In genomic region chr13:51325837-51326236, GRCh38 we compare ENCODE assay signal across 22 cellular contexts. TPM values are rescaled to one million over a fixed set of nuclear protein-coding genes. Genes with fewer than 3 reads are reported as not detected.
A peak's percentile ranks its signal among the peaks of the same experiment; 100 is the strongest.
DNase-seq lines count a peak whose midpoint lies in the region; ATAC-seq and TF ChIP-seq lines count a peak whose summit lies in the region.
"Had no signal": no experiment of that assay in that cellular context is flagged by ENCODE, and none has a peak within 500 bp of the region (broad histone marks: within the 10 kb centered on the region; RNA-seq: fewer than 3 reads in every experiment).

No MANE protein-coding gene starts in this region.

- H3K4me1 ChIP-seq in mammary epithelial cell (ENCODE audit: insufficient read depth, low read length) (peaks cover 1% of the 10 kb centered on the region), breast epithelium (no peaks in the 10 kb centered on the region), neural progenitor cell (peaks cover 34% of the 10 kb centered on the region)
- H3K4me1 ChIP-seq: BE2C had no signal

- H3K4me3 ChIP-seq in mammary epithelial cell (replicated peaks in 1 of 3; ENCODE audit: insufficient read depth in 1 of 3, low read depth in 2 of 3, low read length in 3 of 3) (no peak overlapping the region), breast epithelium (no peak overlapping the region), neural progenitor cell (no peak overlapping the region)
- H3K4me3 ChIP-seq: PC-9 had no signal

- in situ Hi-C loops in mammary epithelial cell (cut with MboI; ENCODE audit: low sequenced_read_pairs in 2 of 2) = no loop called here

- no TSS peak for BruUV-seq in mammary epithelial cell (replicated peaks; lab: Mats Ljungman, UMichigan)

- no peak for TF ChIP-seq POLR2A in breast epithelium (IDR thresholded peaks at IDR 0.05)

- DNase-seq in mammary epithelial cell = peak; percentile 11
- no peak for DNase-seq in breast epithelium (ENCODE audit: low spot score in 2 of 2)
- DNase-seq in caudate nucleus (lab: John Stamatoyannopoulos, UW) = peak in 6 of 61 donors; percentile 4 to 28 (median 12)
- DNase-seq in neural progenitor cell (ENCODE audit: low spot score) = no peak
- DNase-seq in DMS153 (lab: John Stamatoyannopoulos, UW) = no peak
- no peak for DNase-seq in omental fat pad (ENCODE audit: low spot score)
- no peak for DNase-seq in T-helper 17 cell
- DNase-seq in COR-L47 (lab: John Stamatoyannopoulos, UW) = no peak
- DNase-seq: 8988T; BE2C; Calu3; CD4-positive, alpha-beta T cell; DMS79; NCI-H1048; NCI-H1436 treated with DMSO at 0.1 percent for 48 hours; NCI-H2029; PC-9; SIG-M5 had no signal

- dilution Hi-C loops in mammary epithelial cell (cut with HindIII; ENCODE audit: low sequenced_read_pairs) = no loop called here

- H3K79me2 ChIP-seq in mammary epithelial cell (ENCODE audit: insufficient read depth, low read length) (no peaks in the 10 kb centered on the region), neural progenitor cell (ENCODE audit: low read depth) (no peaks in the 10 kb centered on the region)

- H4K20me1 ChIP-seq in mammary epithelial cell (ENCODE audit: insufficient read depth, low read length) = no peaks in the 10 kb centered on the region
- no peaks in the 10 kb centered on the region for H4K20me1 ChIP-seq in neural progenitor cell (ENCODE audit: low read depth)

- no peak overlapping the region for H3K9ac ChIP-seq in mammary epithelial cell (ENCODE audit: insufficient read depth, low read length)
- no peak overlapping the region for H3K9ac ChIP-seq in neural progenitor cell

- TF ChIP-seq CTCF in mammary epithelial cell (conservative IDR thresholded peaks at IDR 0.05 in 1 of 2, IDR thresholded peaks at IDR 0.05 in 1 of 2; ENCODE audit: extremely low read depth in 1 of 2, insufficient read depth in 1 of 2, low read depth in 1 of 2, low read length in 2 of 2) (no peak), breast epithelium (IDR thresholded peaks at IDR 0.05) (no peak), neural progenitor cell (IDR thresholded peaks at IDR 0.05) (no peak), omental fat pad (IDR thresholded peaks at IDR 0.05) (no peak)

- H3K27ac Mint-ChIP-seq in neural progenitor cell (no peak overlapping the region), T-helper 17 cell (no peak overlapping the region)
- H3K27ac Mint-ChIP-seq: CD4-positive, alpha-beta T cell had no signal

- H3K4me1 Mint-ChIP-seq in neural progenitor cell (peaks cover 22% of the 10 kb centered on the region), T-helper 17 cell (peaks cover 2% of the 10 kb centered on the region)

- H3K36me3 ChIP-seq in mammary epithelial cell (ENCODE audit: insufficient read depth, low read length) (no peaks in the 10 kb centered on the region), breast epithelium (no peaks in the 10 kb centered on the region), neural progenitor cell (no peaks in the 10 kb centered on the region)
- H3K36me3 ChIP-seq: BE2C had no signal

- H3K27me3 Mint-ChIP-seq in neural progenitor cell (ENCODE audit: insufficient read depth, low read depth) (peaks cover 6% of the 10 kb centered on the region), T-helper 17 cell (no peaks in the 10 kb centered on the region)
- H3K27me3 Mint-ChIP-seq: CD4-positive, alpha-beta T cell had no signal

- H3K9me3 Mint-ChIP-seq in neural progenitor cell = no peaks in the 10 kb centered on the region
- H3K9me3 Mint-ChIP-seq: CD4-positive, alpha-beta T cell had no signal

- no peak overlapping the region for H2AFZ ChIP-seq in mammary epithelial cell (ENCODE audit: low read depth, low read length)
- H2AFZ ChIP-seq in neural progenitor cell (replicated peaks) = no peak overlapping the region
- H2AFZ ChIP-seq: PC-9 had no signal

- H3F3A ChIP-seq in neural progenitor cell (ENCODE audit: low read depth) = peaks cover 27% of the 10 kb centered on the region

- no peaks in the 10 kb centered on the region for H3K27me3 ChIP-seq in mammary epithelial cell (ENCODE audit: insufficient read depth, low read length)
- no peaks in the 10 kb centered on the region for H3K27me3 ChIP-seq in breast epithelium
- no peaks in the 10 kb centered on the region for H3K27me3 ChIP-seq in neural progenitor cell
- H3K27me3 ChIP-seq: BE2C had no signal

- WGBS in mammary epithelial cell (ENCODE audit: low coverage, missing lambda C conversion rate) = 83% methylated on average over 6 of the region's 6 CpGs

- no peak overlapping the region for H3K27ac ChIP-seq in mammary epithelial cell (ENCODE audit: insufficient read depth, low read depth, low read length)
- H3K27ac ChIP-seq in breast epithelium = no peak overlapping the region
- peak overlapping the region; percentile 58 for H3K27ac ChIP-seq in caudate nucleus (ENCODE audit: low read depth, low read length)
- no peak overlapping the region for H3K27ac ChIP-seq in neural progenitor cell
- H3K27ac ChIP-seq: HL-60, PC-9, RWPE1 had no signal

- H3K9me3 ChIP-seq in mammary epithelial cell (replicated peaks; ENCODE audit: insufficient read depth, low read length) = no peaks in the 10 kb centered on the region
- H3K9me3 ChIP-seq in breast epithelium = no peaks in the 10 kb centered on the region
- no peaks in the 10 kb centered on the region for H3K9me3 ChIP-seq in neural progenitor cell (ENCODE audit: low read depth)
- H3K9me3 ChIP-seq in T-helper 17 cell (ENCODE audit: control insufficient read depth, low read length, poor library complexity, severe bottlenecking) = no peaks in the 10 kb centered on the region
- H3K9me3 ChIP-seq: BE2C had no signal

- H3K4me3 Mint-ChIP-seq in neural progenitor cell (no peak overlapping the region), T-helper 17 cell (no peak overlapping the region)
- H3K4me3 Mint-ChIP-seq: CD4-positive, alpha-beta T cell had no signal

- no peak for ATAC-seq in omental fat pad (ENCODE audit: low FRiP score)
- no peak for ATAC-seq in T-helper 17 cell

- intact Hi-C loops in mammary epithelial cell (cut with micrococcal nuclease) (no loop called here), breast epithelium (cut with DNase I; ENCODE audit: low total_unique reads) (no loop called here)

- CTCF ChIA-PET in mammary epithelial cell (lab: Charles Lee; ENCODE audit: low non-redundant PET) = no interaction called here

- H3K36me3 Mint-ChIP-seq in neural progenitor cell = no peaks in the 10 kb centered on the region
- H3K36me3 Mint-ChIP-seq in T-helper 17 cell (ENCODE audit: low read depth) = peaks cover under 1% of the 10 kb centered on the region

- H3K4me2 ChIP-seq in mammary epithelial cell (ENCODE audit: insufficient read depth, low read depth, low read length) (no peak overlapping the region), neural progenitor cell (peak overlapping the region; percentile 26)
- H3K4me2 ChIP-seq: PC-9 had no signal

RNA-seq across cellular contexts. Expression of gene SERPINE3, which starts 13.7 kb away (rescaled TPM):
- total RNA-seq in mammary epithelial cell (under 1 TPM in 1 of 2 donors, not detected in 1; 0.17 TPM), breast epithelium (under 1 TPM in 2 of 3 donors, not detected in 1; 0.16 to 0.73 TPM), neural progenitor cell (ENCODE audit: low replicate concordance) (0.40 and 0.47 TPM in 2 replicates), omental fat pad (1 to 10 TPM in 2 of 4 donors, not detected in 2; 1.6 to 8.8 TPM), T-helper 17 cell (not detected)
- polyA plus RNA-seq in mammary epithelial cell = not detected
- polyA minus RNA-seq in mammary epithelial cell = not detected
- total RNA-seq: Calu3; CD4-positive, alpha-beta T cell; HT1080; MCF 10A; PC-9 had no signal
